In the genomic region with DNA sequence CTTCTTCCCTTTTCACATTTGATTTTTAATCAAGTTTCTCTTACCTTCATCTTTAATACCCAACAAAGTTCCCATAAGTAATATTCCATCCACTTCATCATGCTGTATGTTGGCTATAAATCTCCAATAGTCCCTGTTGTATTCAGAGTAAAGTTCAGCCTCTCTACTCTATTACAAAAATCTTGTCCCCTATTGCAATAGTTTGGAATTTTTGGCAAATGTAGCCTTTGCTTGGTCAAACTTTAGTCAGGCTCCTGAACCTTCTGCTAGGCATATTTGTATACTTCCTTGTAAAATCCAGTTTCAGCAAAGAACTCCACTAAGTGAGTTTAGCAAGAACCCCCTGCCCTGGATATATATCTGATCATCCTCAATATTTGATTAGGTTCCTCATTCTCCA, we compare ENCODE assay signal across 14 cellular contexts. TPM values are rescaled to one million over a fixed set of nuclear protein-coding genes. Genes with fewer than 3 reads are reported as not detected.
A peak's percentile ranks its signal among the peaks of the same experiment; 100 is the strongest.
DNase-seq lines count a peak whose midpoint lies in the region; ATAC-seq lines count a peak whose summit lies in the region.
"Had no signal": no experiment of that assay in that cellular context is flagged by ENCODE, and none has a peak within 500 bp of the region (broad histone marks: within the 10 kb centered on the region; RNA-seq: fewer than 3 reads in every experiment).

No MANE protein-coding gene starts in this region.

- H3K27me3 ChIP-seq in adipocyte (replicated peaks; ENCODE audit: control insufficient read depth, insufficient read depth, low read length) (no peaks in the 10 kb centered on the region), SJCRH30 (no peaks in the 10 kb centered on the region)
- H3K27me3 ChIP-seq: BE2C had no signal

- H3K9ac ChIP-seq in adipocyte (ENCODE audit: low read length), result peak overlapping the region; percentile 70

- no peak overlapping the region for H3K27ac ChIP-seq in SJCRH30
- H3K27ac ChIP-seq: HL-60 had no signal

- H3K9me3 ChIP-seq in adipocyte (ENCODE audit: control insufficient read depth, low read length) (peaks cover under 1% of the 10 kb centered on the region), SJCRH30 (replicated peaks) (no peaks in the 10 kb centered on the region)
- H3K9me3 ChIP-seq: BE2C, Caco-2 had no signal

- H3K4me3 ChIP-seq in adipocyte (ENCODE audit: low read length), result peak overlapping the region; percentile 42
- H3K4me3 ChIP-seq in SJCRH30, result no peak overlapping the region
- H3K4me3 ChIP-seq: GM23338 had no signal

- no peaks in the 10 kb centered on the region for H3K36me3 ChIP-seq in adipocyte (ENCODE audit: control insufficient read depth, insufficient read depth, low read length, severe bottlenecking)
- no peaks in the 10 kb centered on the region for H3K36me3 ChIP-seq in SJCRH30
- H3K36me3 ChIP-seq: BE2C had no signal

- peak; percentile 95 for ATAC-seq in left lobe of liver
- no peak for ATAC-seq in activated CD4-positive, CD25-positive, alpha-beta regulatory T cell treated with anti-CD3 and anti-CD28 coated beads, Interleukin-2, amount 50 U/mL, for 24 hours
- ATAC-seq: GM23338 had no signal

- H3K4me1 ChIP-seq in adipocyte (ENCODE audit: control insufficient read depth, insufficient read depth, low read length) (peaks cover 58% of the 10 kb centered on the region), SJCRH30 (peaks cover 5% of the 10 kb centered on the region)
- H3K4me1 ChIP-seq: BE2C, Caco-2 had no signal

- DNase-seq in adipocyte (ENCODE audit: low read depth) (peak; percentile 27), fibroblast of gingiva (ENCODE audit: low read depth) (peak; percentile 15), left lobe of liver (ENCODE audit: low spot score) (no peak), SJCRH30 (no peak), cerebellum (ENCODE audit: low spot score) (no peak)
- DNase-seq: BE2C; C1 segment of cervical spinal cord; Caco-2; CD4-positive, CD25-positive, alpha-beta regulatory T cell; HCEC 1CT; IMR-90 had no signal

RNA-seq across cellular contexts. Expression of gene PACRGL, which starts 54.0 kb away (rescaled TPM):
- total RNA-seq in left lobe of liver (5.1 TPM), cerebellum (49.4 TPM)
- total RNA-seq in SJCRH30 (2014; rRNA removed; shearing (Covaris generic)), result 19.5 and 24.3 TPM in 2 replicates

Comparison
In these comparisons a context has a peak if more than half of its experiments do, and no peak if none do; other contexts are left out.
1. DNase-seq: peak in adipocyte (single experiment) and fibroblast of gingiva (single experiment); none in left lobe of liver (single experiment), SJCRH30 (0 of 2) and cerebellum (single experiment).